In the genomic region with DNA sequence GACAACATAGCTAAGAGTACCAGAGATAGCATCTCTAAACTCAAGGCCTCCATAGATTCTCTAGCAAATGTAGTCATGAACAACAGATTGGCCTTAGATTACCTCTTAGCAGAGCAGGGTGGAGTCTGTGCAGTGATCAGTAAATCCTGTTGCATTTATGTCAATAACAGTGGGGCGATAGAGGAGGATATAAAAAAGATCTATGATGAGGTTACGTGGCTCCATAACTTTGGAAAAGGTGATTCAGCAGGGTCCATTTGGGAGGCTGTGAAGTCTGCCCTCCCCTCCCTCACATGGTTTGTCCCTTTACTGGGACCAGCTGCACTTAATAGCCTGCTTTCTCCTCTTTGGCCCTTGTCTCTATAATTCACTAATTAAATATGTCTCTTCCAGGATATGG, we compare ENCODE assay signal across 8 cellular contexts. TPM values are rescaled to one million over a fixed set of nuclear protein-coding genes. Genes with fewer than 3 reads are reported as not detected.
"Had no signal": no experiment of that assay in that cellular context is flagged by ENCODE, and none has a peak within 500 bp of the region (broad histone marks: within the 10 kb centered on the region; RNA-seq: fewer than 3 reads in every experiment).

No MANE protein-coding gene starts in this region.

- H3K4me3 Mint-ChIP-seq: H9 had no signal

- H3K9me3 Mint-ChIP-seq: H9 had no signal

- DNase-seq: GM23248, GOT3, H9, HCEC 1CT, IMR-90, KBM-7 had no signal

- H3K27ac ChIP-seq: GM23248 had no signal

- H3K9ac ChIP-seq: GM23248 had no signal

- H3K4me3 ChIP-seq: GM23248 had no signal

- H2AFZ ChIP-seq: GM23248 had no signal

- FAIRE-seq: H54 had no signal

RNA-seq across cellular contexts. Expression of a gene that starts 1.4 kb away (rescaled TPM):
- total RNA-seq: GM23248, H9, HT-29, IMR-90 had no signal
- polyA plus RNA-seq: GM23248, IMR-90 had no signal

RNA-seq across cellular contexts. Expression of a gene that starts 29.4 kb away (rescaled TPM):
- total RNA-seq: GM23248, H9, HT-29, IMR-90 had no signal
- polyA plus RNA-seq: GM23248, IMR-90 had no signal
